In the genomic region with DNA sequence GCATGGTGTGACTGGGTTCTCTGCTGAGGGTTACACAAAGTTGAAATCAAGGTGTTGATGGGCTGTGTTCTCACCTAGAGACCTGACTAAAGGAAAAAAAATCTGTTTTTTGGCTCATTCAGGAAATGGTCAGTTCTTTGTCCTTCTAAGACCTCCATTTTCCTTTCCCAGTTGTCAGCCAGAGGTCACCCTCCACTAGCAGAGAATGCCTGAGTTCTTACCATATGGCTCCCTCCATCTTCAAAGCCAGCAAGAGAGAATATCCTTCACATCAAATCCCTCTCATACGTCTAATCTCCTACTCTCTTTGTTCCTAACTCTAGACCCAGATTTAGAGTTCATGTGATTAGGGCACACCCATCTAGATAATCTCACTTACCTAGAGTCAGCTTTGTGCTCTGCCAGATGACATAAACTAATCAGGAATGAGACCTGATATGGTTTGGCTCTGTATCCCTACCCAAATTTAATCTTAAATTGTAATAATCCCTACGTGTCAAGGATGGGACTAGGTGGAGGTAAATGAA, we compare ENCODE assay signal across 24 cellular contexts. TPM values are rescaled to one million over a fixed set of nuclear protein-coding genes. Genes with fewer than 3 reads are reported as not detected.
DNase-seq lines count a peak whose midpoint lies in the region; ATAC-seq, FAIRE-seq and TF ChIP-seq lines count a peak whose summit lies in the region.
"Had no signal": no experiment of that assay in that cellular context is flagged by ENCODE, and none has a peak within 500 bp of the region (broad histone marks: within the 10 kb centered on the region; RNA-seq: fewer than 3 reads in every experiment).

No MANE protein-coding gene starts in this region.

- no peak for ATAC-seq in stimulated activated effector memory CD8-positive, alpha-beta T cell treated with anti-CD3 and anti-CD28 coated beads, Interleukin-12 subunit alpha, Interleukin-12 subunit beta, amount 100 ng/mL, for 72 hours
- ATAC-seq in GM19351 (IDR thresholded peaks at IDR 0.05; ENCODE audit: unreplicated experiment) (no peak), GM18861 (IDR thresholded peaks at IDR 0.05; ENCODE audit: unreplicated experiment) (no peak)
- ATAC-seq: activated naive CD8-positive, alpha-beta T cell treated with anti-CD3 and anti-CD28 coated beads, Interleukin-2, amount 50 U/mL, for 24 hours; left lobe of liver; natural killer cell; right lobe of liver; T-cell had no signal

- peaks cover 13% of the 10 kb centered on the region for H3K4me1 Mint-ChIP-seq in glutamatergic neuron (ENCODE audit: low read depth, unreplicated experiment)
- peaks cover 62% of the 10 kb centered on the region for H3K4me1 Mint-ChIP-seq in stimulated activated effector memory CD8-positive, alpha-beta T cell treated with anti-CD3 and anti-CD28 coated beads, Interleukin-12 subunit alpha, Interleukin-12 subunit beta, amount 100 ng/mL, for 72 hours

- H3K27me3 Mint-ChIP-seq in glutamatergic neuron (ENCODE audit: unreplicated experiment): no peaks in the 10 kb centered on the region
- H3K27me3 Mint-ChIP-seq: activated naive CD8-positive, alpha-beta T cell treated with anti-CD3 and anti-CD28 coated beads, Interleukin-2, amount 50 U/mL, for 24 hours; T-cell had no signal

- no peaks in the 10 kb centered on the region for H3K36me3 Mint-ChIP-seq in glutamatergic neuron (ENCODE audit: unreplicated experiment)
- H3K36me3 Mint-ChIP-seq in stimulated activated effector memory CD8-positive, alpha-beta T cell treated with anti-CD3 and anti-CD28 coated beads, Interleukin-12 subunit alpha, Interleukin-12 subunit beta, amount 100 ng/mL, for 72 hours: peaks cover 66% of the 10 kb centered on the region
- H3K36me3 Mint-ChIP-seq: natural killer cell had no signal

- DNase-seq in H54 (ENCODE audit: insufficient read length, low spot score): no peak
- DNase-seq in SK-N-DZ (ENCODE audit: low spot score): peak; percentile 12
- DNase-seq in glutamatergic neuron: no peak
- no peak for DNase-seq in stimulated activated effector memory CD8-positive, alpha-beta T cell treated with anti-CD3 and anti-CD28 coated beads, Interleukin-12 subunit alpha, Interleukin-12 subunit beta, amount 100 ng/mL, for 72 hours (ENCODE audit: low spot score in 2 of 2)
- no peak for DNase-seq in HCEC 1CT
- DNase-seq: activated CD4-positive, CD25-positive, alpha-beta regulatory T cell treated with anti-CD3 and anti-CD28 coated beads, Interleukin-2, amount 50 U/mL, for 72 hours; activated CD8-positive, alpha-beta memory T cell treated with anti-CD3 and anti-CD28 coated beads for 24 hours; activated gamma-delta T cell treated with Interleukin-2 at 50 U/mL for 16 hours; activated naive CD8-positive, alpha-beta T cell treated with anti-CD3 and anti-CD28 coated beads, Interleukin-2, amount 50 U/mL, for 24 hours; activated T-cell treated with anti-CD3 and anti-CD28 coated beads, Interleukin-2, amount 50 U/mL, for 1 hour; Caco-2; MM.1S; natural killer cell; NCI-H1436 treated with DMSO at 0.1 percent for 48 hours; NCI-H446 treated with DMSO at 0.1 percent for 48 hours; NK-92 treated with Interleukin-12 subunit alpha and Interleukin-12 subunit beta, amount 100 ng/mL, for 24 hours; Peyer's patch; right lobe of liver; substantia nigra; T-cell; upper lobe of left lung had no signal

- TF ChIP-seq POLR2A in H54 (IDR thresholded peaks at IDR 0.05; ENCODE audit: low read depth, low read length): no peak

- TF ChIP-seq CTCF in glutamatergic neuron (IDR thresholded peaks at IDR 0.05; ENCODE audit: partially characterized antibody, unreplicated experiment): no peak

- peak overlapping the region; percentile 86 for H3K27ac Mint-ChIP-seq in glutamatergic neuron (ENCODE audit: unreplicated experiment)
- peak overlapping the region; percentile 3 for H3K27ac Mint-ChIP-seq in stimulated activated effector memory CD8-positive, alpha-beta T cell treated with anti-CD3 and anti-CD28 coated beads, Interleukin-12 subunit alpha, Interleukin-12 subunit beta, amount 100 ng/mL, for 72 hours
- H3K27ac Mint-ChIP-seq: activated naive CD8-positive, alpha-beta T cell treated with anti-CD3 and anti-CD28 coated beads, Interleukin-2, amount 50 U/mL, for 24 hours; T-cell had no signal

- no peaks in the 10 kb centered on the region for H3K9me3 Mint-ChIP-seq in glutamatergic neuron (ENCODE audit: unreplicated experiment)
- no peaks in the 10 kb centered on the region for H3K9me3 Mint-ChIP-seq in stimulated activated effector memory CD8-positive, alpha-beta T cell treated with anti-CD3 and anti-CD28 coated beads, Interleukin-12 subunit alpha, Interleukin-12 subunit beta, amount 100 ng/mL, for 72 hours
- H3K9me3 Mint-ChIP-seq: natural killer cell, T-cell had no signal

- peak; percentile 71 for FAIRE-seq in H54 (lab: Jason Lieb, UNC)

- H3K4me3 Mint-ChIP-seq in glutamatergic neuron (ENCODE audit: unreplicated experiment): no peak overlapping the region
- no peak overlapping the region for H3K4me3 Mint-ChIP-seq in stimulated activated effector memory CD8-positive, alpha-beta T cell treated with anti-CD3 and anti-CD28 coated beads, Interleukin-12 subunit alpha, Interleukin-12 subunit beta, amount 100 ng/mL, for 72 hours
- H3K4me3 Mint-ChIP-seq: activated naive CD8-positive, alpha-beta T cell treated with anti-CD3 and anti-CD28 coated beads, Interleukin-2, amount 50 U/mL, for 24 hours; natural killer cell; T-cell had no signal

RNA-seq across cellular contexts. Expression of gene ANKRD28, which starts 19.4 kb away (rescaled TPM):
- polyA plus RNA-seq in SK-N-DZ (2014; cell fraction: cytosol; rRNA removed): 34.4 and 44.2 TPM in 2 replicates
- polyA plus RNA-seq in SK-N-DZ (2014; cell fraction: nucleus; rRNA removed): 68.9 and 79.1 TPM in 2 replicates
- 84.3 TPM for total RNA-seq in glutamatergic neuron (ENCODE audit: unreplicated experiment)
